In genomic region chr3:143070977-143071551, GRCh38 we compare ENCODE assay signal across 14 cellular contexts. TPM values are rescaled to one million over a fixed set of nuclear protein-coding genes. Genes with fewer than 3 reads are reported as not detected.
A peak's percentile ranks its signal among the peaks of the same experiment; 100 is the strongest.
DNase-seq lines count a peak whose midpoint lies in the region; ATAC-seq, FAIRE-seq and TF ChIP-seq lines count a peak whose summit lies in the region.
"Had no signal": no experiment of that assay in that cellular context is flagged by ENCODE, and none has a peak within 500 bp of the region (broad histone marks: within the 10 kb centered on the region; RNA-seq: fewer than 3 reads in every experiment).

No MANE protein-coding gene starts in this region.

- no peak for TF ChIP-seq POLR2A in thyroid gland (IDR thresholded peaks at IDR 0.05)

- intact Hi-C loops in thyroid gland (cut with DNase I) = no loop called here

- ATAC-seq in HG02973 (IDR thresholded peaks at IDR 0.05; ENCODE audit: unreplicated experiment) (no peak), GM18502 (IDR thresholded peaks at IDR 0.05; ENCODE audit: poor library complexity, unreplicated experiment) (no peak)
- ATAC-seq: GM12878 had no signal

- H3K27me3 ChIP-seq in bronchial epithelial cell (ENCODE audit: control insufficient read depth, insufficient read depth, low read length) (no peaks in the 10 kb centered on the region), thyroid gland (no peaks in the 10 kb centered on the region)

- DNase-seq in AG09309 (ENCODE audit: low read depth) (peak; percentile 90), HT1080 (ENCODE audit: low read depth) (peak; percentile 59), bronchial epithelial cell (ENCODE audit: low read depth) (peak; percentile 81), iris pigment epithelial cell (ENCODE audit: low read depth) (peak; percentile 80), cortex of kidney (lab: John Stamatoyannopoulos, UW) (no peak), thyroid gland (no peak)
- DNase-seq: C1 segment of cervical spinal cord; central memory CD4-positive, alpha-beta T cell; head of caudate nucleus; NK-92 treated with Interleukin-12 subunit alpha and Interleukin-12 subunit beta, amount 100 ng/mL, for 24 hours; stimulated activated CD4-positive, alpha-beta T cell treated with anti-CD3 and anti-CD28 coated beads, Interleukin-4, amount 100 ng/mL, for 1 hour had no signal

- 82 to 89% methylated on average over 3 of the region's 3 CpGs for WGBS in thyroid gland, 2 donors

- peaks cover 0 to 11% of the 10 kb centered on the region in 2 donors for H3K4me1 ChIP-seq in thyroid gland

- H3K4me3 ChIP-seq in AG09309 (ENCODE audit: control insufficient read depth, low read depth, low read length) = no peak overlapping the region
- no peak overlapping the region for H3K4me3 ChIP-seq in bronchial epithelial cell (ENCODE audit: low read depth, low read length)
- no peak overlapping the region for H3K4me3 ChIP-seq in thyroid gland (replicated peaks in 1 of 3)
- H3K4me3 ChIP-seq: GM12878 had no signal

- TF ChIP-seq CTCF in AG09309 (IDR thresholded peaks at IDR 0.05; ENCODE audit: control insufficient read depth, insufficient read depth, low read depth, low read length, missing control alignments) (peak; percentile 27), bronchial epithelial cell (IDR thresholded peaks at IDR 0.05; ENCODE audit: insufficient read depth, low read length, severe bottlenecking) (no peak), thyroid gland (IDR thresholded peaks at IDR 0.05) (no peak)

- no peak for FAIRE-seq in bronchial epithelial cell (lab: Jason Lieb, UNC)
- FAIRE-seq: GM12878 had no signal

- no peaks in the 10 kb centered on the region for H3K9me3 ChIP-seq in thyroid gland

- no peak overlapping the region for H3K27ac ChIP-seq in thyroid gland

- H3K36me3 ChIP-seq in bronchial epithelial cell (ENCODE audit: control insufficient read depth, insufficient read depth, low read length) (no peaks in the 10 kb centered on the region), thyroid gland (no peaks in the 10 kb centered on the region)

RNA-seq across cellular contexts. Expression of gene CHST2, which starts 48.5 kb away (rescaled TPM):
- total RNA-seq in HT1080 (2014; rRNA removed; shearing (Covaris generic)) = 30.9 and 36.9 TPM in 2 replicates
- 19.0 and 19.6 TPM in 2 replicates for polyA plus RNA-seq in HT1080 (2015; cell fraction: cytosol; rRNA removed)
- polyA plus RNA-seq in HT1080 (2015; cell fraction: nucleus; rRNA removed) = 12.1 and 13.6 TPM in 2 replicates
- 2.1 and 2.9 TPM in 2 replicates for total RNA-seq in bronchial epithelial cell
- 10 to 100 TPM in 3 of 4 donors, 1 to 10 TPM in 1; 8.5 to 14.0 (median 12.2) TPM for total RNA-seq in thyroid gland

Comparison
In these comparisons a context has a peak if more than half of its experiments do, and no peak if none do; other contexts are left out.
1. DNase-seq: peak in AG09309 (single experiment), HT1080 (single experiment), bronchial epithelial cell (single experiment) and iris pigment epithelial cell (single experiment); none in cortex of kidney (single experiment) and thyroid gland (0 of 2).